In genomic region chr18:59823611-59824195, GRCh38 we compare ENCODE assay signal across 9 cellular contexts.
DNase-seq lines count a peak whose midpoint lies in the region; ATAC-seq, FAIRE-seq and TF ChIP-seq lines count a peak whose summit lies in the region.
"Had no signal": no experiment of that assay in that cellular context is flagged by ENCODE, and none has a peak within 500 bp of the region (broad histone marks: within the 10 kb centered on the region; RNA-seq: fewer than 3 reads in every experiment).

No MANE protein-coding gene starts in this region.

- DNase-seq in AG20443 (ENCODE audit: low spot score) (peak; percentile 81), GM13976 (ENCODE audit: low spot score) (peak; percentile 47), NCI-H2171 (lab: John Stamatoyannopoulos, UW) (peak; percentile 13), pancreas (peak in 4 of 6 donors; percentile 31 to 65 (median 48)), coronary artery (ENCODE audit: low spot score) (no peak)
- DNase-seq in activated CD4-positive, alpha-beta T cell treated with anti-CD3 and anti-CD28 coated beads, Interleukin-2, amount 10 ng/mL, durations not matched to agents 7 days and 5 days, result peak; percentile 54

- H3K9me3 ChIP-seq in gastroesophageal sphincter (peaks cover 0 to 9% (median 0%) of the 10 kb centered on the region in 3 donors), pancreas (no peaks in the 10 kb centered on the region)
- H3K9me3 ChIP-seq: neutrophil had no signal

- H3K36me3 Mint-ChIP-seq in activated CD4-positive, alpha-beta T cell treated with anti-CD3 and anti-CD28 coated beads, Interleukin-2, amount 10 ng/mL, durations not matched to agents 7 days and 5 days (ENCODE audit: low read depth), result no peaks in the 10 kb centered on the region

- H3K4me1 ChIP-seq in gastroesophageal sphincter (no peaks in the 10 kb centered on the region), pancreas (no peaks in the 10 kb centered on the region)

- H3K4me1 Mint-ChIP-seq in activated CD4-positive, alpha-beta T cell treated with anti-CD3 and anti-CD28 coated beads, Interleukin-2, amount 10 ng/mL, durations not matched to agents 7 days and 5 days, result no peaks in the 10 kb centered on the region

- no peak for FAIRE-seq in pancreas (lab: Jason Lieb, UNC)

- in situ Hi-C loops in GM13976 (cut with MboI; ENCODE audit: low sequenced_read_pairs, unreplicated experiment), result no loop called here

- peak; percentile 80 for TF ChIP-seq CTCF in GM13976 (IDR thresholded peaks at IDR 0.05; ENCODE audit: borderline replicate concordance, control extremely low read depth, extremely low read depth, insufficient read depth, missing control alignments)
- peak; percentile 37 to 85 (median 70) for TF ChIP-seq CTCF in gastroesophageal sphincter (IDR thresholded peaks at IDR 0.05)
- peak; percentile 48 to 68 (median 56) for TF ChIP-seq CTCF in pancreas (IDR thresholded peaks at IDR 0.05)
- TF ChIP-seq CTCF in coronary artery (IDR thresholded peaks at IDR 0.05), result no peak

- H3K4me3 ChIP-seq in gastroesophageal sphincter, result no peak overlapping the region
- no peak overlapping the region for H3K4me3 ChIP-seq in pancreas
- no peak overlapping the region for H3K4me3 ChIP-seq in coronary artery

- H3K27ac ChIP-seq in gastroesophageal sphincter (no peak overlapping the region), pancreas (no peak overlapping the region), coronary artery (no peak overlapping the region)
- H3K27ac ChIP-seq: neutrophil had no signal

- peaks cover 4% of the 10 kb centered on the region for H3K27me3 ChIP-seq in gastroesophageal sphincter
- H3K27me3 ChIP-seq in pancreas, result peaks cover 0 to 7% (median 0%) of the 10 kb centered on the region in 4 donors

- 24 to 46% methylated on average over 10 to 12 of the region's 12 CpGs for WGBS in gastroesophageal sphincter (ENCODE audit: low coverage in 1 of 2), 2 donors
- 21 to 22% methylated on average over 12 of the region's 12 CpGs for WGBS in pancreas, 2 donors

- TF ChIP-seq POLR2A in gastroesophageal sphincter (IDR thresholded peaks at IDR 0.05), result no peak

- POLR2A ChIA-PET in activated CD4-positive, alpha-beta T cell treated with anti-CD3 and anti-CD28 coated beads, Interleukin-2, amount 10 ng/mL, durations not matched to agents 7 days and 5 days (lab: Charles Lee), result no interaction called here

- no peak for TF ChIP-seq EP300 in gastroesophageal sphincter (IDR thresholded peaks at IDR 0.05)

- no peaks in the 10 kb centered on the region for H3K9me3 Mint-ChIP-seq in activated CD4-positive, alpha-beta T cell treated with anti-CD3 and anti-CD28 coated beads, Interleukin-2, amount 10 ng/mL, durations not matched to agents 7 days and 5 days

- CTCF ChIA-PET in activated CD4-positive, alpha-beta T cell treated with anti-CD3 and anti-CD28 coated beads, Interleukin-2, amount 10 ng/mL, durations not matched to agents 7 days and 5 days (lab: Charles Lee), result interaction anchor here (0.7 to 1.4 kb wide), 9 partner anchors 8 to 322 kb away, joined by 3 to 5 read pairs (median 4); partner anchors contain the start of gene CCBE1

- H3K36me3 ChIP-seq in gastroesophageal sphincter (no peaks in the 10 kb centered on the region), pancreas (no peaks in the 10 kb centered on the region)
- H3K36me3 ChIP-seq: neutrophil had no signal

- H3K4me3 Mint-ChIP-seq in activated CD4-positive, alpha-beta T cell treated with anti-CD3 and anti-CD28 coated beads, Interleukin-2, amount 10 ng/mL, durations not matched to agents 7 days and 5 days, result no peak overlapping the region

- intact Hi-C loops in pancreas (cut with DNase I), result loop anchor here in 1 of 3 donors (10.0 kb wide), 1 partner anchor 369 kb away; no protein-coding TSS in a partner anchor

- H3K27me3 Mint-ChIP-seq in activated CD4-positive, alpha-beta T cell treated with anti-CD3 and anti-CD28 coated beads, Interleukin-2, amount 10 ng/mL, durations not matched to agents 7 days and 5 days, result peaks cover 9% of the 10 kb centered on the region

- H3K27ac Mint-ChIP-seq in activated CD4-positive, alpha-beta T cell treated with anti-CD3 and anti-CD28 coated beads, Interleukin-2, amount 10 ng/mL, durations not matched to agents 7 days and 5 days, result no peak overlapping the region

- ATAC-seq in HG03108 (IDR thresholded peaks at IDR 0.05; ENCODE audit: unreplicated experiment) (peak; percentile 72), gastroesophageal sphincter (peak; percentile 74), pancreas (peak; percentile 61 to 84 (median 81))
